In the genomic region with DNA sequence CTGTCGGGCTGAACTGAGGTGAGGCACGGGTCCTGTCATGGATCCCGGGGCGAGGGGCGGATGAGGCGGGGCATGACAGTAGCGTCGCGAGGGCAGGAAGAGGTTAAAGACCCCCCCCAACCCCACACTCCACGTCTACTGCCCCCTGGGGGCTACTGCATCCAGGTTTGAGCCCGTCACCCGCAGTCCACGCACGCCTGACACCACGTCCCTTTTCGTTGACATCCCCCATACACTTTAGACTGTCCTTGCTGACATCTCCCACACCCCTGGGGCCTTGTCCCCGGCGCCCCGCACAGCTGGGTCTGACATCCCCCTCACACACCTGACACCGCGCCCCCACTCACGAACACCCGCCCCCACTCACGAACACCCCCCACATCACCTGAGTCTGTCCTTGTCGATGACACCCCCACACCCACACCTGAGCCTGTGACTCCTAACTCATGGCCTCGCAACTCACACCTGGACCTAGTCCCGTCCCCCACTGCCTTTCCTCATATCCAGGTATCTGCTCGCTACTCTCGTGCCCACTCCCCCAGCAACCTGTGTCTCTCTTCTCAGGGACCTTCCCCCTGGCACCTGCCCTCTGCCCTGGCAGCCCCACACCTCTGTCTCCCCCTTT, we compare ENCODE assay signal across 8 cellular contexts. TPM values are rescaled to one million over a fixed set of nuclear protein-coding genes. Genes with fewer than 3 reads are reported as not detected.
DNase-seq lines count a peak whose midpoint lies in the region; ATAC-seq, FAIRE-seq and TF ChIP-seq lines count a peak whose summit lies in the region.

No MANE protein-coding gene starts in this region.

- H3K4me1 Mint-ChIP-seq in CD4-positive, CD25-positive, alpha-beta regulatory T cell = peaks cover 6 to 41% (median 24%) of the 10 kb centered on the region in 4 donors

- no peaks in the 10 kb centered on the region for H4K20me1 ChIP-seq in endothelial cell of umbilical vein (replicated peaks; ENCODE audit: control insufficient read depth, extremely low read depth, insufficient read depth, low read length)
- H4K20me1 ChIP-seq in osteoblast (ENCODE audit: insufficient read depth, low read length) = no peaks in the 10 kb centered on the region

- intact Hi-C loops in endothelial cell of umbilical vein (cut with micrococcal nuclease) = loop anchor here (5.0 kb wide), 1 partner anchor 43 kb away; no protein-coding TSS in a partner anchor

- TF ChIP-seq CTCF in endothelial cell of umbilical vein (IDR thresholded peaks at IDR 0.05; ENCODE audit: extremely low read depth in 1 of 2, insufficient read depth in 1 of 2, low read depth in 1 of 2, low read length in 2 of 2) = peak in 1 of 2 donors; percentile 53
- TF ChIP-seq CTCF in osteoblast (IDR thresholded peaks at IDR 0.05; ENCODE audit: extremely low read depth, low read depth, low read length) = no peak

- DNase-seq in CD4-positive, CD25-positive, alpha-beta regulatory T cell = no peak
- DNase-seq in SK-MEL-5 (ENCODE audit: low read depth, low spot score) (peak; percentile 38), endothelial cell of umbilical vein (ENCODE audit: low read depth, low spot score) (no peak), osteoblast (ENCODE audit: insufficient read length, low spot score, missing footprints) (no peak), D341Med (ENCODE audit: low spot score) (no peak)

- in situ Hi-C loops in SK-MEL-5 (cut with HindIII; ENCODE audit: low pct_unique_long_range_greater_than_20kb, low sequenced_read_pairs) = no loop called here

- peak overlapping the region; percentile 72 for H3K27ac ChIP-seq in CD4-positive, CD25-positive, alpha-beta regulatory T cell (ENCODE audit: insufficient read depth, low read length, poor library complexity, severe bottlenecking)
- H3K27ac ChIP-seq in endothelial cell of umbilical vein (ENCODE audit: insufficient read depth, low read depth, low read length) (no peak overlapping the region), osteoblast (ENCODE audit: low read depth, low read length) (no peak overlapping the region)

- no peaks in the 10 kb centered on the region for H3K27me3 Mint-ChIP-seq in CD4-positive, CD25-positive, alpha-beta regulatory T cell

- no peak for FAIRE-seq in endothelial cell of umbilical vein (lab: Jason Lieb, UNC)

- H3K9ac ChIP-seq in endothelial cell of umbilical vein (replicated peaks; ENCODE audit: extremely low read depth, insufficient read depth, low read length) = peak overlapping the region; percentile 19

- no peaks in the 10 kb centered on the region for H3K9me3 ChIP-seq in CD4-positive, CD25-positive, alpha-beta regulatory T cell (ENCODE audit: control insufficient read depth in 2 of 2, low read length in 2 of 2)
- H3K9me3 ChIP-seq in endothelial cell of umbilical vein (replicated peaks; ENCODE audit: control insufficient read depth, insufficient read depth, low read length) (no peaks in the 10 kb centered on the region), osteoblast (ENCODE audit: low read depth, low read length) (no peaks in the 10 kb centered on the region)

- H3K36me3 Mint-ChIP-seq in CD4-positive, CD25-positive, alpha-beta regulatory T cell = peaks cover 9% of the 10 kb centered on the region

- no peak for TF ChIP-seq POLR2A in endothelial cell of umbilical vein (IDR thresholded peaks at IDR 0.05; ENCODE audit: low read depth, low read length)

- dilution Hi-C loops in endothelial cell of umbilical vein (cut with MboI; ENCODE audit: extremely low pct_ligation_motif_present, low sequenced_read_pairs) = no loop called here

- no peaks in the 10 kb centered on the region for H3K27me3 ChIP-seq in CD4-positive, CD25-positive, alpha-beta regulatory T cell (ENCODE audit: control insufficient read depth, insufficient read depth, low read length)
- H3K27me3 ChIP-seq in endothelial cell of umbilical vein (ENCODE audit: control insufficient read depth in 2 of 2, insufficient read depth in 2 of 2, low read length in 2 of 2) = no peaks in the 10 kb centered on the region
- no peaks in the 10 kb centered on the region for H3K27me3 ChIP-seq in osteoblast (ENCODE audit: insufficient read depth, low read length)

- H3K9me3 Mint-ChIP-seq in CD4-positive, CD25-positive, alpha-beta regulatory T cell = peaks cover 0 to 1% (median 0%) of the 10 kb centered on the region in 7 donors

- H3K4me1 ChIP-seq in CD4-positive, CD25-positive, alpha-beta regulatory T cell (ENCODE audit: control insufficient read depth, insufficient read depth, low read length, poor library complexity, severe bottlenecking) = peaks cover 52% of the 10 kb centered on the region
- H3K4me1 ChIP-seq in endothelial cell of umbilical vein (ENCODE audit: control insufficient read depth, extremely low read depth, insufficient read depth, low read length) (peaks cover 21% of the 10 kb centered on the region), osteoblast (ENCODE audit: insufficient read depth, low read length) (peaks cover 28% of the 10 kb centered on the region)

- H3K79me2 ChIP-seq in endothelial cell of umbilical vein (ENCODE audit: control insufficient read depth, insufficient read depth, low read length) (no peaks in the 10 kb centered on the region), osteoblast (ENCODE audit: insufficient read depth, low read length) (no peaks in the 10 kb centered on the region)

- H3K36me3 ChIP-seq in CD4-positive, CD25-positive, alpha-beta regulatory T cell (ENCODE audit: control insufficient read depth, insufficient read depth, low read length) = no peaks in the 10 kb centered on the region
- H3K36me3 ChIP-seq in endothelial cell of umbilical vein (ENCODE audit: control insufficient read depth in 2 of 2, extremely low read depth in 1 of 2, insufficient read depth in 2 of 2, low read length in 2 of 2) = peaks cover 0 to under 1% of the 10 kb centered on the region in 2 experiments
- peaks cover 8% of the 10 kb centered on the region for H3K36me3 ChIP-seq in osteoblast (ENCODE audit: insufficient read depth, low read length)

- H2AFZ ChIP-seq in endothelial cell of umbilical vein (ENCODE audit: low read depth, low read length) = peak overlapping the region; percentile 54
- H2AFZ ChIP-seq in osteoblast (ENCODE audit: low read length) = peak overlapping the region; percentile 61

- peak overlapping the region; percentile 56 to 95 (median 63) for H3K27ac Mint-ChIP-seq in CD4-positive, CD25-positive, alpha-beta regulatory T cell

- POLR2A ChIA-PET in endothelial cell of umbilical vein (lab: Charles Lee) = no interaction called here

- no TSS peak for BruUV-seq in endothelial cell of umbilical vein (replicated peaks; lab: Mats Ljungman, UMichigan)

- H3K4me2 ChIP-seq in endothelial cell of umbilical vein (ENCODE audit: insufficient read depth, low read length) = peak overlapping the region; percentile 75
- H3K4me2 ChIP-seq in osteoblast (ENCODE audit: insufficient read depth, low read length) = peak overlapping the region; percentile 87

- peak overlapping the region; percentile 80 to 95 (median 90) for H3K4me3 Mint-ChIP-seq in CD4-positive, CD25-positive, alpha-beta regulatory T cell

- no peaks in the 10 kb centered on the region for H3K9me1 ChIP-seq in endothelial cell of umbilical vein (replicated peaks; ENCODE audit: control insufficient read depth, extremely low read depth, insufficient read depth, low read length)

- H3K4me3 ChIP-seq in CD4-positive, CD25-positive, alpha-beta regulatory T cell (ENCODE audit: low read depth, low read length) = peak overlapping the region; percentile 85
- peak overlapping the region; percentile 20 to 52 (median 47) for H3K4me3 ChIP-seq in endothelial cell of umbilical vein (replicated peaks in 1 of 3; ENCODE audit: insufficient read depth in 1 of 3, low read depth in 1 of 3, low read length in 3 of 3)
- H3K4me3 ChIP-seq in osteoblast (ENCODE audit: insufficient read depth, low read length) = peak overlapping the region; percentile 77

- peak; percentile 12 to 20 for ATAC-seq in CD4-positive, CD25-positive, alpha-beta regulatory T cell (ENCODE audit: low read depth in 2 of 2)
- ATAC-seq in GM21515 (IDR thresholded peaks at IDR 0.05; ENCODE audit: unreplicated experiment) (peak; percentile 12), GM18520 (IDR thresholded peaks at IDR 0.05; ENCODE audit: unreplicated experiment) (no peak), HG02798 (IDR thresholded peaks at IDR 0.05; ENCODE audit: poor library complexity, unreplicated experiment) (no peak)

- CTCF ChIA-PET in endothelial cell of umbilical vein (lab: Charles Lee) = interaction anchor here (1.0 to 1.5 kb wide), 5 partner anchors 10 to 111 kb away, joined by 3 to 7 read pairs (median 4); no protein-coding TSS in a partner anchor

RNA-seq across cellular contexts. Expression of gene SLC25A42, which starts 0.4 kb away (rescaled TPM):
- total RNA-seq in CD4-positive, CD25-positive, alpha-beta regulatory T cell = 32.2 TPM
- 10 to 100 TPM; 10.4 to 24.0 (median 16.2) TPM for polyA plus RNA-seq in CD4-positive, CD25-positive, alpha-beta regulatory T cell
- 0.90 and 2.4 TPM in 2 replicates for total RNA-seq in SK-MEL-5 (2014; rRNA removed; shearing (Covaris generic))
- polyA plus RNA-seq in SK-MEL-5 (2015; cell fraction: cytosol; rRNA removed) = 1.8 and 2.2 TPM in 2 replicates
- polyA plus RNA-seq in SK-MEL-5 (2015; cell fraction: nucleus; rRNA removed) = 0.50 and 2.5 TPM in 2 replicates
- 6.2 and 8.2 TPM in 2 replicates for total RNA-seq in endothelial cell of umbilical vein
- polyA plus RNA-seq in endothelial cell of umbilical vein = 6.3 and 7.2 TPM in 2 replicates
- polyA plus RNA-seq in endothelial cell of umbilical vein (2011; cell fraction: cytosol; rRNA removed) = 3.8 and 6.0 TPM in 2 replicates
- 10.0 and 11.2 TPM in 2 replicates for polyA plus RNA-seq in endothelial cell of umbilical vein (2011; cell fraction: nucleus; rRNA removed)
- polyA plus RNA-seq in endothelial cell of umbilical vein (2012) = 6.1 and 6.5 TPM in 2 replicates
- polyA minus RNA-seq in endothelial cell of umbilical vein = 4.0 and 7.4 TPM in 2 replicates
- polyA minus RNA-seq in endothelial cell of umbilical vein (2011; cell fraction: cytosol; rRNA and poly(A)+ RNA removed) = 6.3 TPM
- 3.7 and 7.3 TPM in 2 replicates for polyA minus RNA-seq in endothelial cell of umbilical vein (2011; cell fraction: nucleus; rRNA and poly(A)+ RNA removed)
- 5.4 and 5.6 TPM in 2 replicates for total RNA-seq in osteoblast

RNA-seq across cellular contexts. Expression of gene ARMC6, which starts 30.8 kb away (rescaled TPM):
- total RNA-seq in CD4-positive, CD25-positive, alpha-beta regulatory T cell = 14.2 TPM
- polyA plus RNA-seq in CD4-positive, CD25-positive, alpha-beta regulatory T cell = 10 to 100 TPM; 23.7 to 36.5 (median 31.8) TPM
- total RNA-seq in SK-MEL-5 (2014; rRNA removed; shearing (Covaris generic)) = 30.6 and 33.5 TPM in 2 replicates
- 46.4 and 49.6 TPM in 2 replicates for polyA plus RNA-seq in SK-MEL-5 (2015; cell fraction: cytosol; rRNA removed)
- polyA plus RNA-seq in SK-MEL-5 (2015; cell fraction: nucleus; rRNA removed) = 35.4 and 44.6 TPM in 2 replicates
- total RNA-seq in endothelial cell of umbilical vein (35.4 and 44.7 TPM in 2 replicates), osteoblast (30.9 and 38.4 TPM in 2 replicates)
- polyA plus RNA-seq in endothelial cell of umbilical vein = 33.9 and 42.4 TPM in 2 replicates
- 32.8 and 38.0 TPM in 2 replicates for polyA plus RNA-seq in endothelial cell of umbilical vein (2011; cell fraction: cytosol; rRNA removed)
- 27.2 and 28.9 TPM in 2 replicates for polyA plus RNA-seq in endothelial cell of umbilical vein (2011; cell fraction: nucleus; rRNA removed)
- polyA plus RNA-seq in endothelial cell of umbilical vein (2012) = 35.8 and 36.5 TPM in 2 replicates
- polyA minus RNA-seq in endothelial cell of umbilical vein = 36.2 and 41.6 TPM in 2 replicates
- 51.7 TPM for polyA minus RNA-seq in endothelial cell of umbilical vein (2011; cell fraction: cytosol; rRNA and poly(A)+ RNA removed)
- 14.3 and 14.7 TPM in 2 replicates for polyA minus RNA-seq in endothelial cell of umbilical vein (2011; cell fraction: nucleus; rRNA and poly(A)+ RNA removed)

RNA-seq across cellular contexts. Expression of gene SUGP2, which starts 30.9 kb away (rescaled TPM):
- 131 TPM for total RNA-seq in CD4-positive, CD25-positive, alpha-beta regulatory T cell
- polyA plus RNA-seq in CD4-positive, CD25-positive, alpha-beta regulatory T cell = 1 to 10 TPM; 6.2 to 9.7 (median 7.8) TPM
- 26.5 and 26.6 TPM in 2 replicates for total RNA-seq in SK-MEL-5 (2014; rRNA removed; shearing (Covaris generic))
- polyA plus RNA-seq in SK-MEL-5 (2015; cell fraction: cytosol; rRNA removed) = 35.2 and 39.6 TPM in 2 replicates
- 178 and 203 TPM in 2 replicates for polyA plus RNA-seq in SK-MEL-5 (2015; cell fraction: nucleus; rRNA removed)
- 74.4 and 79.7 TPM in 2 replicates for total RNA-seq in endothelial cell of umbilical vein
- polyA plus RNA-seq in endothelial cell of umbilical vein = 43.3 and 44.6 TPM in 2 replicates
- polyA plus RNA-seq in endothelial cell of umbilical vein (2011; cell fraction: cytosol; rRNA removed) = 19.8 and 27.1 TPM in 2 replicates
- polyA plus RNA-seq in endothelial cell of umbilical vein (2011; cell fraction: nucleus; rRNA removed) = 265 and 309 TPM in 2 replicates
- 57.1 and 59.2 TPM in 2 replicates for polyA plus RNA-seq in endothelial cell of umbilical vein (2012)
- 30.7 and 39.0 TPM in 2 replicates for polyA minus RNA-seq in endothelial cell of umbilical vein
- polyA minus RNA-seq in endothelial cell of umbilical vein (2011; cell fraction: cytosol; rRNA and poly(A)+ RNA removed) = 12.4 TPM
- 52.7 and 74.6 TPM in 2 replicates for polyA minus RNA-seq in endothelial cell of umbilical vein (2011; cell fraction: nucleus; rRNA and poly(A)+ RNA removed)
- total RNA-seq in osteoblast = 32.7 and 33.7 TPM in 2 replicates

Comparison
In these comparisons a context has a peak if more than half of its experiments do, and no peak if none do; other contexts are left out.
1. ATAC-seq: peak in CD4-positive, CD25-positive, alpha-beta regulatory T cell (2 of 2) and GM21515 (single experiment); none in GM18520 (single experiment) and HG02798 (single experiment).
2. Peak in every context shown above with its lines, with median percentiles within 50 percentile points of each other: H3K4me3 ChIP-seq.